Comparison of ENCODE assay signal across 23 cellular contexts in the genomic region with DNA sequence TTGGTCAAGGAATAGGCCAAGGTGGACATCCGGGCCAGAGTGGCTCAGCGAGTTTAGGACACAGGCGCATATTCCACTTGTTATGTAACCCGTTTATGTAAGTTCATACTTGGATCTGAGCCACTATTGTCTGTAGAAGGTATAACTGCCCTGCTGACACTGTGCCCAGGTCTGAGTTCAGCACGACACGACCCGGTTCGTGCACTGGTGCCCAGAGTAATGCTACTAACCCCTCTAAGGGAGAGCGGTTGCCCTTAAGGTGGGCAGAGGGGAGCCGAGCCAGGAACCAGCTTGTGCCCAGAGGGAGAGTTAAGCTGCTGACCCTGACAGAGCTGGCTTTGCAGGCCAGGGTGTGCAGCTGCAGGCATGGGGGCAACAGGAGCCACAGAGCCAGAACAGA.
"Had no signal": no experiment of that assay in that cellular context is flagged by ENCODE, and none has a peak within 500 bp of the region (broad histone marks: within the 10 kb centered on the region; RNA-seq: fewer than 3 reads in every experiment).

No MANE protein-coding gene starts in this region.

- H3K4me3 ChIP-seq: cardiac muscle cell, Peyer's patch, SJSA1 had no signal

- H3K36me3 ChIP-seq: brain microvascular endothelial cell, cardiac muscle cell, Peyer's patch, SJSA1 had no signal

- H3K9me3 Mint-ChIP-seq: activated B cell treated with CpG ODN at 0.5 μM for 24 hours; activated CD4-positive, alpha-beta memory T cell treated with anti-CD3 and anti-CD28 coated beads, Interleukin-2, amount 10 ng/mL, durations not matched to agents 7 days and 5 days; activated naive CD4-positive, alpha-beta T cell treated with anti-CD3 and anti-CD28 coated beads, Interleukin-2, amount 10 ng/mL, durations not matched to agents 7 days and 5 days; activated naive CD8-positive, alpha-beta T cell treated with anti-CD3 and anti-CD28 coated beads for 36 hours; activated T-cell treated with anti-CD3 and anti-CD28 coated beads, Interleukin-2, amount 50 U/mL, for 72 hours; activated T-helper 2 cell treated with anti-CD3 and anti-CD28 coated beads, Interferon-gamma antibody, Interleukin-2, Interleukin-4, amounts not matched to agents 10 μg/mL and 5 μg/mL and 100 μg/mL, durations not matched to agents 14 hours and 24 hours and 36 hours had no signal

- H3K9me3 ChIP-seq: Peyer's patch, SJSA1 had no signal

- H3K27me3 Mint-ChIP-seq: activated B cell treated with CpG ODN at 0.5 μM for 24 hours; activated CD4-positive, alpha-beta memory T cell treated with anti-CD3 and anti-CD28 coated beads, Interleukin-2, amount 10 ng/mL, durations not matched to agents 7 days and 5 days; activated naive CD8-positive, alpha-beta T cell treated with anti-CD3 and anti-CD28 coated beads for 36 hours; T-helper 17 cell had no signal

- DNase-seq: activated B cell treated with CpG ODN at 0.5 μM for 24 hours; activated CD4-positive, alpha-beta memory T cell treated with anti-CD3 and anti-CD28 coated beads, Interleukin-2, amount 10 ng/mL, durations not matched to agents 7 days and 5 days; activated CD4-positive, alpha-beta T cell treated with anti-CD3 and anti-CD28 coated beads for 1 hour; activated CD4-positive, alpha-beta T cell treated with anti-CD3 and anti-CD28 coated beads, Interleukin-2, amount 50 U/mL, for 1 hour; activated gamma-delta T cell treated with Interleukin-2 at 50 U/mL for 16 hours; activated naive CD4-positive, alpha-beta T cell treated with anti-CD3 and anti-CD28 coated beads, Interleukin-2, amount 10 ng/mL, durations not matched to agents 7 days and 5 days; activated naive CD8-positive, alpha-beta T cell treated with anti-CD3 and anti-CD28 coated beads for 36 hours; activated T-cell treated with anti-CD3 and anti-CD28 coated beads for 4 hours; activated T-cell treated with anti-CD3 and anti-CD28 coated beads, Interleukin-2, amount 50 U/mL, for 72 hours; brain microvascular endothelial cell; NCI-H1105 treated with DMSO at 0.1 percent for 48 hours; NCI-H1436 treated with DMSO at 0.1 percent for 48 hours; NCI-H187; NCI-H2081; NCI-H446; NCI-H524; Peyer's patch; SHP77; T-helper 17 cell; T-helper 9 cell had no signal

- H3K36me3 Mint-ChIP-seq: activated naive CD4-positive, alpha-beta T cell treated with anti-CD3 and anti-CD28 coated beads, Interleukin-2, amount 10 ng/mL, durations not matched to agents 7 days and 5 days; activated naive CD8-positive, alpha-beta T cell treated with anti-CD3 and anti-CD28 coated beads for 36 hours had no signal

- H3K27ac Mint-ChIP-seq: activated B cell treated with CpG ODN at 0.5 μM for 24 hours; activated CD4-positive, alpha-beta memory T cell treated with anti-CD3 and anti-CD28 coated beads, Interleukin-2, amount 10 ng/mL, durations not matched to agents 7 days and 5 days; activated naive CD4-positive, alpha-beta T cell treated with anti-CD3 and anti-CD28 coated beads, Interleukin-2, amount 10 ng/mL, durations not matched to agents 7 days and 5 days; activated naive CD8-positive, alpha-beta T cell treated with anti-CD3 and anti-CD28 coated beads for 36 hours; activated T-cell treated with anti-CD3 and anti-CD28 coated beads, Interleukin-2, amount 50 U/mL, for 72 hours; activated T-helper 2 cell treated with anti-CD3 and anti-CD28 coated beads, Interferon-gamma antibody, Interleukin-2, Interleukin-4, amounts not matched to agents 10 μg/mL and 5 μg/mL and 100 μg/mL, durations not matched to agents 14 hours and 24 hours and 36 hours; T-helper 17 cell had no signal

- ATAC-seq: activated T-cell treated with anti-CD3 and anti-CD28 coated beads, Interleukin-2, amount 50 U/mL, for 72 hours; T-helper 17 cell had no signal

- H3K27me3 ChIP-seq: brain microvascular endothelial cell, cardiac muscle cell, Peyer's patch, SJSA1 had no signal

- H3K27ac ChIP-seq: brain microvascular endothelial cell, cardiac muscle cell, Peyer's patch, SJSA1 had no signal

- H3K4me3 Mint-ChIP-seq: activated B cell treated with CpG ODN at 0.5 μM for 24 hours; activated CD4-positive, alpha-beta memory T cell treated with anti-CD3 and anti-CD28 coated beads, Interleukin-2, amount 10 ng/mL, durations not matched to agents 7 days and 5 days; activated naive CD4-positive, alpha-beta T cell treated with anti-CD3 and anti-CD28 coated beads, Interleukin-2, amount 10 ng/mL, durations not matched to agents 7 days and 5 days; activated naive CD8-positive, alpha-beta T cell treated with anti-CD3 and anti-CD28 coated beads for 36 hours had no signal
